In genomic region chr18:49279487-49279886, GRCh38 we compare ENCODE assay signal across 20 cellular contexts.
DNase-seq lines count a peak whose midpoint lies in the region; ATAC-seq lines count a peak whose summit lies in the region.
"Had no signal": no experiment of that assay in that cellular context is flagged by ENCODE, and none has a peak within 500 bp of the region (broad histone marks: within the 10 kb centered on the region; RNA-seq: fewer than 3 reads in every experiment).

No MANE protein-coding gene starts in this region.

- DNase-seq in NCI-H69 (lab: John Stamatoyannopoulos, UW) (peak; percentile 25), left colon (no peak), Right ventricle myocardium superior (no peak)
- no peak for DNase-seq in naive thymus-derived CD8-positive, alpha-beta T cell
- DNase-seq: 8988T; ACHN; BE2C; C1 segment of cervical spinal cord; CD4-positive, alpha-beta memory T cell; CD4-positive, CD25-positive, alpha-beta regulatory T cell; CD8-positive, alpha-beta memory T cell; DMS 273 treated with DMSO at 0.1 percent for 48 hours; DMS153; DMS79; DND-41; EL; GDM1 had no signal

- H3K4me3 Mint-ChIP-seq in naive thymus-derived CD8-positive, alpha-beta T cell = no peak overlapping the region
- H3K4me3 Mint-ChIP-seq: CD14-positive monocyte; CD4-positive, alpha-beta memory T cell had no signal

- POLR2A ChIA-PET in naive thymus-derived CD8-positive, alpha-beta T cell (lab: Charles Lee) = no interaction called here

- H3K27ac Mint-ChIP-seq in naive thymus-derived CD8-positive, alpha-beta T cell = no peak overlapping the region
- H3K27ac Mint-ChIP-seq: CD14-positive monocyte; CD4-positive, alpha-beta memory T cell; CD4-positive, CD25-positive, alpha-beta regulatory T cell; CD8-positive, alpha-beta memory T cell had no signal

- peak; percentile 74 for ATAC-seq in left colon
- no peak for ATAC-seq in naive thymus-derived CD8-positive, alpha-beta T cell
- no peak for ATAC-seq in HG03460 (IDR thresholded peaks at IDR 0.05; ENCODE audit: unreplicated experiment)
- ATAC-seq in Right ventricle myocardium superior (ENCODE audit: poor library complexity) = no peak
- ATAC-seq: GM12878 had no signal

- peaks cover 0 to 4% (median 0%) of the 10 kb centered on the region in 4 donors for H3K4me1 Mint-ChIP-seq in naive thymus-derived CD8-positive, alpha-beta T cell

- peaks cover 0 to 9% (median 2%) of the 10 kb centered on the region in 9 donors for H3K9me3 Mint-ChIP-seq in naive thymus-derived CD8-positive, alpha-beta T cell

- H3K36me3 Mint-ChIP-seq in naive thymus-derived CD8-positive, alpha-beta T cell = peaks cover 12 to 64% (median 54%) of the 10 kb centered on the region in 3 donors

- intact Hi-C loops in left colon (cut with DNase I, micrococcal nuclease) (no loop called here), Right ventricle myocardium superior (cut with DNase I) (no loop called here)

- H3K27me3 Mint-ChIP-seq in naive thymus-derived CD8-positive, alpha-beta T cell = no peaks in the 10 kb centered on the region
- H3K27me3 Mint-ChIP-seq: CD4-positive, alpha-beta memory T cell; CD4-positive, CD25-positive, alpha-beta regulatory T cell; CD8-positive, alpha-beta memory T cell had no signal
